ENCODE assay signal across 11 cellular contexts in the genomic region with DNA sequence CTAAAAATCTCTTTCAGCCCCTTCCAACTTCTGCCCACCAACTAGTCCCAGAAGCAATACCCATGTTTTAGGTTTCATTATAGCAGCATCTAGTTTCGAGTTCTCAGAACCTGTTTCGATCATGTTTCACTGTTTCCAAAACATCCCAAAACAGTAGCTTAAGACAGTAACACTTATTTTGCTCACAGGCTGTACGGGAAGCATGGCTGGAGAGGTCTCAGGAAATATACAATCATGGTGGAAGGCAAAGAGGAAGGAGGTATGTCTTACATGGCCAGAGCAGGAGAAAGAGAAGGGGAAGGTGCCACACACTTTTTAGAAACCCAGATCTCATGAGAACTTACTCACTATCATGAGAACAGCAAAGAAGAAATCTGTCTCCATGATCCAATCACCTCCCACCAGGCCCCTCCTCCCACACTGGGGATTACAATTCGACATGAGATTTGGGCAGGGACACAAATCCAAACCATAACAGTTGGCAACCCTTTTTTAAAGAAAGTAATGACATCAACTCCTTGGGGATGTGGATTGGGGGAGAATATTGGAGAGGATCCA.
A peak's percentile ranks its signal among the peaks of the same experiment; 100 is the strongest.
DNase-seq lines count a peak whose midpoint lies in the region; ATAC-seq, FAIRE-seq and TF ChIP-seq lines count a peak whose summit lies in the region.
"Had no signal": no experiment of that assay in that cellular context is flagged by ENCODE, and none has a peak within 500 bp of the region (broad histone marks: within the 10 kb centered on the region; RNA-seq: fewer than 3 reads in every experiment).

No MANE protein-coding gene starts in this region.

- ATAC-seq in GM18873 (IDR thresholded peaks at IDR 0.05; ENCODE audit: low FRiP score, unreplicated experiment) (peak; percentile 80), HG02678 (IDR thresholded peaks at IDR 0.05; ENCODE audit: unreplicated experiment) (peak; percentile 73), HG03571 (IDR thresholded peaks at IDR 0.05; ENCODE audit: unreplicated experiment) (peak; percentile 75), left ventricle myocardium superior (no peak)

- H3K4me1 Mint-ChIP-seq in CD14-positive monocyte: peaks cover 30% of the 10 kb centered on the region

- no peak for FAIRE-seq in H54 (lab: Jason Lieb, UNC)

- TF ChIP-seq CTCF in CD14-positive monocyte (IDR thresholded peaks at IDR 0.05): no peak

- peaks cover 0 to 6% of the 10 kb centered on the region in 2 donors for H3K36me3 Mint-ChIP-seq in CD14-positive monocyte

- intact Hi-C loops in CD14-positive monocyte (cut with micrococcal nuclease): loop anchor here in 1 of 2 donors (10.0 kb wide), 1 partner anchor 72 kb away; no protein-coding TSS in a partner anchor
- intact Hi-C loops in left ventricle myocardium superior (cut with micrococcal nuclease): no loop called here

- H3K9me3 Mint-ChIP-seq in CD14-positive monocyte: peaks cover 4 to 16% (median 8%) of the 10 kb centered on the region in 7 donors

- H3K27ac Mint-ChIP-seq in CD14-positive monocyte: peak overlapping the region in 5 of 7 donors; percentile 22 to 84 (median 66)

- no peak for DNase-seq in CD14-positive monocyte (ENCODE audit: low spot score)
- DNase-seq in NOMO-1 treated with dmso at 0.1 percent for 144 hours (lab: John Stamatoyannopoulos, UW; ENCODE audit: unreplicated experiment): no peak
- no peak for DNase-seq in left ventricle myocardium superior
- DNase-seq in occipital lobe (lab: John Stamatoyannopoulos, UW): no peak
- DNase-seq in H54 (ENCODE audit: insufficient read length, low spot score): no peak
- DNase-seq: activated CD4-positive, CD25-positive, alpha-beta regulatory T cell; C1 segment of cervical spinal cord; nucleus accumbens had no signal

- H3K4me3 Mint-ChIP-seq in CD14-positive monocyte: no peak overlapping the region

- peaks cover 0 to 5% (median 3%) of the 10 kb centered on the region in 3 donors for H3K27me3 Mint-ChIP-seq in CD14-positive monocyte (ENCODE audit: low read depth in 3 of 3)

- TF ChIP-seq POLR2A in H54 (IDR thresholded peaks at IDR 0.05; ENCODE audit: low read depth, low read length): no peak
